In genomic region chr2:8583400-8584173, GRCh38 we compare ENCODE assay signal across 8 cellular contexts.
DNase-seq lines count a peak whose midpoint lies in the region; ATAC-seq and TF ChIP-seq lines count a peak whose summit lies in the region.

No MANE protein-coding gene starts in this region.

- H3K27ac ChIP-seq in esophagus squamous epithelium: peak overlapping the region in 3 of 4 donors; percentile 2 to 54 (median 39)

- H3K4me3 Mint-ChIP-seq in nephron progenitor cell: peak overlapping the region; percentile 75
- H3K4me3 Mint-ChIP-seq in stimulated activated naive B cell treated with anti-CD40 and anti-IgM and Interleukin-4, amounts not matched to agents 10 μg/mL and 1 μg/mL and 100 μg/mL, for 72 hours: peak overlapping the region; percentile 66 to 67

- H3K36me3 Mint-ChIP-seq in nephron progenitor cell (ENCODE audit: low read depth): no peaks in the 10 kb centered on the region
- H3K36me3 Mint-ChIP-seq in stimulated activated naive B cell treated with anti-CD40 and anti-IgM and Interleukin-4, amounts not matched to agents 10 μg/mL and 1 μg/mL and 100 μg/mL, for 72 hours: peaks cover 0 to 3% of the 10 kb centered on the region in 2 donors

- H3K27me3 Mint-ChIP-seq in nephron progenitor cell (ENCODE audit: low read depth, poor library complexity): peaks cover 13% of the 10 kb centered on the region
- H3K27me3 Mint-ChIP-seq in stimulated activated naive B cell treated with anti-CD40 and anti-IgM and Interleukin-4, amounts not matched to agents 10 μg/mL and 1 μg/mL and 100 μg/mL, for 72 hours: peaks cover 12 to 20% of the 10 kb centered on the region in 2 donors

- H3K4me3 ChIP-seq in esophagus squamous epithelium: peak overlapping the region in 3 of 4 donors; percentile 28 to 49 (median 30)

- peaks cover 91% of the 10 kb centered on the region for H3K4me1 Mint-ChIP-seq in nephron progenitor cell
- H3K4me1 Mint-ChIP-seq in stimulated activated naive B cell treated with anti-CD40 and anti-IgM and Interleukin-4, amounts not matched to agents 10 μg/mL and 1 μg/mL and 100 μg/mL, for 72 hours: peaks cover 66 to 90% of the 10 kb centered on the region in 2 donors

- no peaks in the 10 kb centered on the region for H3K9me3 ChIP-seq in esophagus squamous epithelium

- H3K36me3 ChIP-seq in esophagus squamous epithelium: no peaks in the 10 kb centered on the region

- no peaks in the 10 kb centered on the region for H3K9me3 Mint-ChIP-seq in nephron progenitor cell
- no peaks in the 10 kb centered on the region for H3K9me3 Mint-ChIP-seq in stimulated activated naive B cell treated with anti-CD40 and anti-IgM and Interleukin-4, amounts not matched to agents 10 μg/mL and 1 μg/mL and 100 μg/mL, for 72 hours

- TF ChIP-seq POLR2A in esophagus squamous epithelium (IDR thresholded peaks at IDR 0.05): no peak

- WGBS in esophagus squamous epithelium, 2 donors: 11 to 15% methylated on average over 12 to 16 of the region's 39 CpGs

- peak; percentile 84 for DNase-seq in NCI-H82 (lab: John Stamatoyannopoulos, UW)
- DNase-seq in activated T-cell treated with anti-CD3 and anti-CD28 coated beads for 1 hour (ENCODE audit: low read depth): peak; percentile 48
- peak; percentile 70 for DNase-seq in esophagus squamous epithelium (lab: John Stamatoyannopoulos, UW)
- peak; percentile 99 for DNase-seq in nephron progenitor cell
- peak; percentile 95 for DNase-seq in stimulated activated naive B cell treated with anti-CD40 and anti-IgM and Interleukin-4, amounts not matched to agents 10 μg/mL and 1 μg/mL and 100 μg/mL, for 72 hours
- no peak for DNase-seq in cerebellar nuclear complex (lab: John Stamatoyannopoulos, UW)

- H3K27ac Mint-ChIP-seq in nephron progenitor cell: no peak overlapping the region
- peak overlapping the region; percentile 83 for H3K27ac Mint-ChIP-seq in stimulated activated naive B cell treated with anti-CD40 and anti-IgM and Interleukin-4, amounts not matched to agents 10 μg/mL and 1 μg/mL and 100 μg/mL, for 72 hours

- peaks cover 0 to 12% (median 0%) of the 10 kb centered on the region in 4 donors for H3K27me3 ChIP-seq in esophagus squamous epithelium

- intact Hi-C loops in esophagus squamous epithelium (cut with DNase I): no loop called here

- peaks cover 0 to 25% (median 5%) of the 10 kb centered on the region in 3 donors for H3K4me1 ChIP-seq in esophagus squamous epithelium

- TF ChIP-seq CTCF in esophagus squamous epithelium (IDR thresholded peaks at IDR 0.05): peak in 2 of 6 experiments; percentile 7 to 8
- TF ChIP-seq CTCF in nephron progenitor cell (IDR thresholded peaks at IDR 0.05): no peak

- ATAC-seq in GM18861 (IDR thresholded peaks at IDR 0.05; ENCODE audit: unreplicated experiment) (peak; percentile 74), HG03039 (IDR thresholded peaks at IDR 0.05; ENCODE audit: unreplicated experiment) (peak; percentile 67)
- ATAC-seq in stimulated activated naive B cell treated with anti-CD40 and anti-IgM and Interleukin-4, amounts not matched to agents 10 μg/mL and 1 μg/mL and 100 μg/mL, for 72 hours (replicated peaks): peak; percentile 56 to 73

Comparison
In these comparisons a context has a peak if more than half of its experiments do, and no peak if none do; other contexts are left out.
1. DNase-seq: peak in NCI-H82 (single experiment), activated T-cell treated with anti-CD3 and anti-CD28 coated beads for 1 hour (single experiment), esophagus squamous epithelium (single experiment), nephron progenitor cell (single experiment) and stimulated activated naive B cell treated with anti-CD40 and anti-IgM and Interleukin-4, amounts not matched to agents 10 μg/mL and 1 μg/mL and 100 μg/mL, for 72 hours (single experiment); none in cerebellar nuclear complex (0 of 2).
2. Peak in every context shown above with its lines, with median percentiles within 50 percentile points of each other: ATAC-seq.